ENCODE assay signal across 15 cellular contexts in genomic region chr19:6210091-6210490, GRCh38.
DNase-seq lines count a peak whose midpoint lies in the region; ATAC-seq and TF ChIP-seq lines count a peak whose summit lies in the region.
"Had no signal": no experiment of that assay in that cellular context is flagged by ENCODE, and none has a peak within 500 bp of the region (broad histone marks: within the 10 kb centered on the region; RNA-seq: fewer than 3 reads in every experiment).

No MANE protein-coding gene starts in this region.

- peak overlapping the region; percentile 46 for H3K27ac Mint-ChIP-seq in stimulated activated naive CD8-positive, alpha-beta T cell treated with anti-CD3 and anti-CD28 coated beads, Interleukin-15, Interleukin-2, amounts not matched to agents 100 ng/mL and 50 ng/mL, for 24 hours
- H3K27ac Mint-ChIP-seq in stimulated activated naive CD8-positive, alpha-beta T cell treated with anti-CD3 and anti-CD28 coated beads, Interleukin-15, amount 100 ng/mL, for 72 hours: no peak overlapping the region
- H3K27ac Mint-ChIP-seq in progenitor cell of endocrine pancreas: peak overlapping the region; percentile 71
- H3K27ac Mint-ChIP-seq: CD14-positive monocyte had no signal

- no peaks in the 10 kb centered on the region for H3K9me3 Mint-ChIP-seq in stimulated activated naive CD8-positive, alpha-beta T cell treated with anti-CD3 and anti-CD28 coated beads, Interleukin-15, Interleukin-2, amounts not matched to agents 100 ng/mL and 50 ng/mL, for 24 hours
- H3K9me3 Mint-ChIP-seq in stimulated activated naive CD8-positive, alpha-beta T cell treated with anti-CD3 and anti-CD28 coated beads, Interleukin-15, amount 100 ng/mL, for 72 hours: no peaks in the 10 kb centered on the region
- H3K9me3 Mint-ChIP-seq in progenitor cell of endocrine pancreas (ENCODE audit: low read depth): no peaks in the 10 kb centered on the region
- H3K9me3 Mint-ChIP-seq: CD14-positive monocyte had no signal

- H3K4me3 Mint-ChIP-seq in stimulated activated naive CD8-positive, alpha-beta T cell treated with anti-CD3 and anti-CD28 coated beads, Interleukin-15, Interleukin-2, amounts not matched to agents 100 ng/mL and 50 ng/mL, for 24 hours: no peak overlapping the region
- no peak overlapping the region for H3K4me3 Mint-ChIP-seq in stimulated activated naive CD8-positive, alpha-beta T cell treated with anti-CD3 and anti-CD28 coated beads, Interleukin-15, amount 100 ng/mL, for 72 hours
- H3K4me3 Mint-ChIP-seq in progenitor cell of endocrine pancreas (ENCODE audit: low read depth): no peak overlapping the region
- H3K4me3 Mint-ChIP-seq: CD14-positive monocyte had no signal

- no peak for DNase-seq in stimulated activated naive CD8-positive, alpha-beta T cell treated with anti-CD3 and anti-CD28 coated beads, Interleukin-15, amount 100 ng/mL, for 72 hours
- DNase-seq in hepatic stellate cell (ENCODE audit: low spot score) (peak; percentile 0), progenitor cell of endocrine pancreas (ENCODE audit: low spot score, unreplicated experiment) (no peak)
- DNase-seq: Caco-2, DMS153, Karpas-422, MG63, NCI-H1092 treated with DMSO at 0.1 percent for 48 hours, NCI-H510A treated with DMSO at 0.1 percent for 48 hours, NCI-H82 had no signal

- no peak for TF ChIP-seq CTCF in progenitor cell of endocrine pancreas (IDR thresholded peaks at IDR 0.05; ENCODE audit: unreplicated experiment)

- peaks cover 6% of the 10 kb centered on the region for H3K36me3 Mint-ChIP-seq in stimulated activated naive CD8-positive, alpha-beta T cell treated with anti-CD3 and anti-CD28 coated beads, Interleukin-15, Interleukin-2, amounts not matched to agents 100 ng/mL and 50 ng/mL, for 24 hours (ENCODE audit: low read depth)
- H3K36me3 Mint-ChIP-seq in progenitor cell of endocrine pancreas (ENCODE audit: insufficient read depth): peaks cover 7% of the 10 kb centered on the region

- no peak for ATAC-seq in stimulated activated naive CD8-positive, alpha-beta T cell treated with anti-CD3 and anti-CD28 coated beads, Interleukin-15, amount 100 ng/mL, for 72 hours
- ATAC-seq in HG02678 (IDR thresholded peaks at IDR 0.05; ENCODE audit: unreplicated experiment) (no peak), GM21786 (IDR thresholded peaks at IDR 0.05; ENCODE audit: unreplicated experiment) (no peak), HG02981 (IDR thresholded peaks at IDR 0.05; ENCODE audit: unreplicated experiment) (no peak)

- no peaks in the 10 kb centered on the region for H3K4me1 Mint-ChIP-seq in stimulated activated naive CD8-positive, alpha-beta T cell treated with anti-CD3 and anti-CD28 coated beads, Interleukin-15, Interleukin-2, amounts not matched to agents 100 ng/mL and 50 ng/mL, for 24 hours (ENCODE audit: low read depth)
- no peaks in the 10 kb centered on the region for H3K4me1 Mint-ChIP-seq in stimulated activated naive CD8-positive, alpha-beta T cell treated with anti-CD3 and anti-CD28 coated beads, Interleukin-15, amount 100 ng/mL, for 72 hours
- no peaks in the 10 kb centered on the region for H3K4me1 Mint-ChIP-seq in progenitor cell of endocrine pancreas (ENCODE audit: low read depth)
- H3K4me1 Mint-ChIP-seq: CD14-positive monocyte had no signal

- no peaks in the 10 kb centered on the region for H3K27me3 Mint-ChIP-seq in stimulated activated naive CD8-positive, alpha-beta T cell treated with anti-CD3 and anti-CD28 coated beads, Interleukin-15, Interleukin-2, amounts not matched to agents 100 ng/mL and 50 ng/mL, for 24 hours
- no peaks in the 10 kb centered on the region for H3K27me3 Mint-ChIP-seq in stimulated activated naive CD8-positive, alpha-beta T cell treated with anti-CD3 and anti-CD28 coated beads, Interleukin-15, amount 100 ng/mL, for 72 hours
- H3K27me3 Mint-ChIP-seq in progenitor cell of endocrine pancreas: no peaks in the 10 kb centered on the region

Comparison
In these comparisons a context has a peak if more than half of its experiments do, and no peak if none do; other contexts are left out.
1. H3K27ac Mint-ChIP-seq: peak in stimulated activated naive CD8-positive, alpha-beta T cell treated with anti-CD3 and anti-CD28 coated beads, Interleukin-15, Interleukin-2, amounts not matched to agents 100 ng/mL and 50 ng/mL, for 24 hours (single experiment) and progenitor cell of endocrine pancreas (single experiment); none in stimulated activated naive CD8-positive, alpha-beta T cell treated with anti-CD3 and anti-CD28 coated beads, Interleukin-15, amount 100 ng/mL, for 72 hours (0 of 2).